Comparison of ENCODE assay signal across 2 cellular contexts in the genomic region with DNA sequence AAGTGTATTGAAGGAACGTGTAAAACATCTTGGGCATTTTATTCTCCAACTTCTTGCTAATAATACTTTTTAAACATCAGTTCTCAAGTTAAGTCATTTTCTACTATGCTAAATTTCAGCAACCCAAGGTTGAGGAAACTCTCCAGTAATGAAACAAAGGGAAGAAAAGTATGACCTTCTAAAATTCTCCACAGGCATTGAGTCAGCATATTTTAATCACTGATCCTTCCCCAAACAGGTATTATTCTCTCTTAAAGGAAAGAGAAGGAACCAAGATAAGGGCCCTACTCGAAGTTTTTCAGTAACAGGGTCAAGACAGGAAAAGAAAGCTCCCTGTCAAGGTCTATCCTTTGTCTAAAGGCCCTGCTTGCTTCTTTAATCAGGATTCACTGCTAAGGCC.
TF ChIP-seq lines count a peak whose summit lies in the region.

No MANE protein-coding gene starts in this region.

TF ChIP-seq in HepG2, 621 proteins besides CTCF, POLR2A, EP300 and RAD21:
- TF ChIP-seq, protein P1, sequence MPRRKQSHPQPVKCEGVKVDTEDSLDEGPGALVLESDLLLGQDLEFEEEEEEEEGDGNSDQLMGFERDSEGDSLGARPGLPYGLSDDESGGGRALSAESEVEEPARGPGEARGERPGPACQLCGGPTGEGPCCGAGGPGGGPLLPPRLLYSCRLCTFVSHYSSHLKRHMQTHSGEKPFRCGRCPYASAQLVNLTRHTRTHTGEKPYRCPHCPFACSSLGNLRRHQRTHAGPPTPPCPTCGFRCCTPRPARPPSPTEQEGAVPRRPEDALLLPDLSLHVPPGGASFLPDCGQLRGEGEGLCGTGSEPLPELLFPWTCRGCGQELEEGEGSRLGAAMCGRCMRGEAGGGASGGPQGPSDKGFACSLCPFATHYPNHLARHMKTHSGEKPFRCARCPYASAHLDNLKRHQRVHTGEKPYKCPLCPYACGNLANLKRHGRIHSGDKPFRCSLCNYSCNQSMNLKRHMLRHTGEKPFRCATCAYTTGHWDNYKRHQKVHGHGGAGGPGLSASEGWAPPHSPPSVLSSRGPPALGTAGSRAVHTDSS (CRISPR knock-in tag; conservative IDR thresholded peaks at IDR 0.05), result no peak
- TF ChIP-seq MAFK (conservative IDR thresholded peaks at IDR 0.05 in 1 of 2, IDR thresholded peaks at IDR 0.05 in 1 of 2; ENCODE audit: low read length in 2 of 2) (peak; percentile 20 to 67; a peak in 3 of 4 replicates), ZNF335 (CRISPR knock-in tag; IDR thresholded peaks at IDR 0.05) (no peak), MAFF (IDR thresholded peaks at IDR 0.05; ENCODE audit: low read depth, low read length) (peak; percentile 38; the same call in 1 of the 2 replicates)

TF ChIP-seq in endothelial cell of umbilical vein, 7 proteins besides CTCF, POLR2A, EP300 and RAD21:
- TF ChIP-seq EZH2 (IDR thresholded peaks at IDR 0.05; ENCODE audit: borderline replicate concordance, low read depth, low read length, severe bottlenecking) (no peak), MYC (IDR thresholded peaks at IDR 0.05; ENCODE audit: low read depth, low read length) (no peak)
